ENCODE assay signal across 22 cellular contexts in the genomic region with DNA sequence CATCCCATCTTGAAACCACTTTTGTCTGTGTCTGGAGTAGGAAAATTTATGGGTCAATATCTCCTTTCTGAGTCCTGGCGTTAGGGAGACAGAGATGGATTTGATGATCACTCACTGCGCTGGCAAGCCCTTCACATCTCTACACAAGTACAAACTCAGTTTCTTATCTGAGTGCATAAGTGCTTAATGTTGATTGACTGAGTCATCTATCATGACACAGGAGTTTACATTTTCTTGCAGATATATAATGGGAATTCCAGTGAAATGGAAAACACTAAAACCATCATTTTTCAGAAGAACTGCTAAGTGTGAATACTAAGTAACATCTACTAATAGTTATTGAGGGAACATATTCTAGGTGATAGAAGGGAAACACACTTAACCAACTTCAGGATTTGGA.
DNase-seq lines count a peak whose midpoint lies in the region; ATAC-seq and TF ChIP-seq lines count a peak whose summit lies in the region.
"Had no signal": no experiment of that assay in that cellular context is flagged by ENCODE, and none has a peak within 500 bp of the region (broad histone marks: within the 10 kb centered on the region; RNA-seq: fewer than 3 reads in every experiment).

No MANE protein-coding gene starts in this region.

- peaks cover 17% of the 10 kb centered on the region for H3K9me3 Mint-ChIP-seq in stimulated activated effector memory CD8-positive, alpha-beta T cell treated with anti-CD3 and anti-CD28 coated beads, Interleukin-12 subunit alpha, Interleukin-12 subunit beta, amount 100 ng/mL, for 72 hours
- H3K9me3 Mint-ChIP-seq: CD4-positive, alpha-beta T cell had no signal

- H3K27me3 ChIP-seq in neural cell (ENCODE audit: insufficient read depth, low read depth, low read length) (no peaks in the 10 kb centered on the region), Karpas-422 (ENCODE audit: low read length) (no peaks in the 10 kb centered on the region)
- H3K27me3 ChIP-seq: BLaER1 treated with 17β-estradiol and CSF1 and Interleukin-3, amounts not matched to agents 10 nM and 100 nM had no signal

- no peak overlapping the region for H3K27ac Mint-ChIP-seq in stimulated activated effector memory CD8-positive, alpha-beta T cell treated with anti-CD3 and anti-CD28 coated beads, Interleukin-12 subunit alpha, Interleukin-12 subunit beta, amount 100 ng/mL, for 72 hours
- H3K27ac Mint-ChIP-seq: B cell; CD4-positive, alpha-beta T cell; CD8-positive, alpha-beta T cell had no signal

- no peak overlapping the region for H3K4me2 ChIP-seq in neural cell (ENCODE audit: low read length)
- H3K4me2 ChIP-seq in Karpas-422 (ENCODE audit: low read depth, low read length, poor library complexity, severe bottlenecking), result no peak overlapping the region
- H3K4me2 ChIP-seq: A549; BLaER1 treated with 17β-estradiol and CSF1 and Interleukin-3, amounts not matched to agents 10 nM and 100 nM had no signal

- H3K36me3 ChIP-seq in neural cell (ENCODE audit: insufficient read depth, low read length) (no peaks in the 10 kb centered on the region), Karpas-422 (ENCODE audit: insufficient read depth, low read length) (no peaks in the 10 kb centered on the region)
- H3K36me3 ChIP-seq: BLaER1 treated with 17β-estradiol and CSF1 and Interleukin-3, amounts not matched to agents 10 nM and 100 nM had no signal

- H3K36me3 Mint-ChIP-seq in stimulated activated effector memory CD8-positive, alpha-beta T cell treated with anti-CD3 and anti-CD28 coated beads, Interleukin-12 subunit alpha, Interleukin-12 subunit beta, amount 100 ng/mL, for 72 hours, result no peaks in the 10 kb centered on the region
- H3K36me3 Mint-ChIP-seq: CD8-positive, alpha-beta T cell had no signal

- ATAC-seq in stimulated activated effector memory CD8-positive, alpha-beta T cell treated with anti-CD3 and anti-CD28 coated beads, Interleukin-12 subunit alpha, Interleukin-12 subunit beta, amount 100 ng/mL, for 72 hours, result no peak
- no peak for ATAC-seq in GM21825 (IDR thresholded peaks at IDR 0.05; ENCODE audit: unreplicated experiment)
- ATAC-seq: A549; CD8-positive, alpha-beta T cell; GM12878 had no signal

- DNase-seq in DMS53 (lab: John Stamatoyannopoulos, UW) (peak; percentile 21), DMS53 treated with DMSO at 0.1 percent for 48 hours (lab: John Stamatoyannopoulos, UW; ENCODE audit: unreplicated experiment) (no peak), epithelial cell of esophagus (ENCODE audit: low read depth) (peak; percentile 0), Karpas-422 (no peak)
- DNase-seq in stimulated activated effector memory CD8-positive, alpha-beta T cell treated with anti-CD3 and anti-CD28 coated beads, Interleukin-12 subunit alpha, Interleukin-12 subunit beta, amount 100 ng/mL, for 72 hours (ENCODE audit: low spot score in 2 of 2), result no peak
- DNase-seq: AML-193; CD4-positive, alpha-beta T cell; CD8-positive, alpha-beta T cell; DMS 273 treated with DMSO at 0.1 percent for 48 hours; DMS153; DMS79; DND-41; EL; GDM1 had no signal

- H3K9ac ChIP-seq in neural cell (ENCODE audit: low read length), result no peak overlapping the region
- H3K9ac ChIP-seq in Karpas-422 (ENCODE audit: low read length), result no peak overlapping the region
- H3K9ac ChIP-seq: BLaER1 treated with 17β-estradiol and CSF1 and Interleukin-3, amounts not matched to agents 10 nM and 100 nM had no signal

- H3F3A ChIP-seq in neural cell (ENCODE audit: insufficient read depth, low read length, poor library complexity, severe bottlenecking), result no peaks in the 10 kb centered on the region

- no peaks in the 10 kb centered on the region for H3K9me3 ChIP-seq in neural cell (ENCODE audit: low read length)
- peaks cover 39% of the 10 kb centered on the region for H3K9me3 ChIP-seq in Karpas-422 (ENCODE audit: low read length)
- H3K9me3 ChIP-seq: A549; BLaER1 treated with 17β-estradiol and CSF1 and Interleukin-3, amounts not matched to agents 10 nM and 100 nM had no signal

- H3K79me2 ChIP-seq in neural cell (replicated peaks; ENCODE audit: insufficient read depth, low read length) (no peaks in the 10 kb centered on the region), Karpas-422 (ENCODE audit: low read length) (no peaks in the 10 kb centered on the region)

- no peaks in the 10 kb centered on the region for H3K4me1 Mint-ChIP-seq in stimulated activated effector memory CD8-positive, alpha-beta T cell treated with anti-CD3 and anti-CD28 coated beads, Interleukin-12 subunit alpha, Interleukin-12 subunit beta, amount 100 ng/mL, for 72 hours
- H3K4me1 Mint-ChIP-seq: B cell had no signal

- H3K4me3 ChIP-seq in epithelial cell of esophagus (ENCODE audit: low read length) (no peak overlapping the region), neural cell (ENCODE audit: low read length) (no peak overlapping the region), Karpas-422 (ENCODE audit: low read length) (no peak overlapping the region)
- H3K4me3 ChIP-seq: A549; BLaER1 treated with 17β-estradiol and CSF1 and Interleukin-3, amounts not matched to agents 10 nM and 100 nM; GM12878 had no signal

- peak; percentile 72 for TF ChIP-seq EP300 in neural cell (conservative IDR thresholded peaks at IDR 0.05; ENCODE audit: poor library complexity, severe bottlenecking)

- TF ChIP-seq CTCF in epithelial cell of esophagus (IDR thresholded peaks at IDR 0.05; ENCODE audit: insufficient read depth, low read depth, low read length, missing control alignments) (no peak), neural cell (IDR thresholded peaks at IDR 0.05; ENCODE audit: poor library complexity, severe bottlenecking) (no peak)

- H4K20me1 ChIP-seq in neural cell (ENCODE audit: insufficient read depth) (no peaks in the 10 kb centered on the region), Karpas-422 (ENCODE audit: insufficient read depth, low read depth, low read length) (no peaks in the 10 kb centered on the region)
- H4K20me1 ChIP-seq: BLaER1 treated with 17β-estradiol and CSF1 and Interleukin-3, amounts not matched to agents 10 nM and 100 nM had no signal

- no peak overlapping the region for H3K27ac ChIP-seq in neural cell (ENCODE audit: low read length)
- H3K27ac ChIP-seq in Karpas-422 (ENCODE audit: low read length), result no peak overlapping the region
- H3K27ac ChIP-seq: 22Rv1; A549; BLaER1 treated with 17β-estradiol and CSF1 and Interleukin-3, amounts not matched to agents 10 nM and 100 nM; C4-2B had no signal

- no peaks in the 10 kb centered on the region for H3K4me1 ChIP-seq in Karpas-422 (ENCODE audit: low read length)
- H3K4me1 ChIP-seq: A549; BLaER1 treated with 17β-estradiol and CSF1 and Interleukin-3, amounts not matched to agents 10 nM and 100 nM had no signal

- H3K9me2 ChIP-seq in neural cell (ENCODE audit: insufficient read depth, low read length) (no peaks in the 10 kb centered on the region), Karpas-422 (replicated peaks; ENCODE audit: insufficient read depth, low read length) (no peaks in the 10 kb centered on the region)

- H2AFZ ChIP-seq in neural cell (ENCODE audit: low read depth, low read length), result no peak overlapping the region
- no peak overlapping the region for H2AFZ ChIP-seq in Karpas-422 (ENCODE audit: low read length)

- no peak for TF ChIP-seq RAD21 in neural cell (conservative IDR thresholded peaks at IDR 0.05)

- no peak overlapping the region for H3K4me3 Mint-ChIP-seq in stimulated activated effector memory CD8-positive, alpha-beta T cell treated with anti-CD3 and anti-CD28 coated beads, Interleukin-12 subunit alpha, Interleukin-12 subunit beta, amount 100 ng/mL, for 72 hours
- H3K4me3 Mint-ChIP-seq: B cell; CD4-positive, alpha-beta T cell; CD8-positive, alpha-beta T cell had no signal

TF ChIP-seq in neural cell, 6 proteins besides CTCF, POLR2A, EP300 and RAD21:
- TF ChIP-seq MXI1 (conservative IDR thresholded peaks at IDR 0.05; ENCODE audit: poor library complexity, severe bottlenecking) (no peak), TAF1 (IDR thresholded peaks at IDR 0.05; ENCODE audit: low read depth) (no peak), SMC3 (conservative IDR thresholded peaks at IDR 0.05; ENCODE audit: poor library complexity) (no peak), POLR2AphosphoS5 (IDR thresholded peaks at IDR 0.05) (peak; percentile 25), EZH2 (IDR thresholded peaks at IDR 0.05; ENCODE audit: borderline replicate concordance, insufficient read depth, low read length, poor library complexity, severe bottlenecking) (no peak)
- TF ChIP-seq, protein P1, sequence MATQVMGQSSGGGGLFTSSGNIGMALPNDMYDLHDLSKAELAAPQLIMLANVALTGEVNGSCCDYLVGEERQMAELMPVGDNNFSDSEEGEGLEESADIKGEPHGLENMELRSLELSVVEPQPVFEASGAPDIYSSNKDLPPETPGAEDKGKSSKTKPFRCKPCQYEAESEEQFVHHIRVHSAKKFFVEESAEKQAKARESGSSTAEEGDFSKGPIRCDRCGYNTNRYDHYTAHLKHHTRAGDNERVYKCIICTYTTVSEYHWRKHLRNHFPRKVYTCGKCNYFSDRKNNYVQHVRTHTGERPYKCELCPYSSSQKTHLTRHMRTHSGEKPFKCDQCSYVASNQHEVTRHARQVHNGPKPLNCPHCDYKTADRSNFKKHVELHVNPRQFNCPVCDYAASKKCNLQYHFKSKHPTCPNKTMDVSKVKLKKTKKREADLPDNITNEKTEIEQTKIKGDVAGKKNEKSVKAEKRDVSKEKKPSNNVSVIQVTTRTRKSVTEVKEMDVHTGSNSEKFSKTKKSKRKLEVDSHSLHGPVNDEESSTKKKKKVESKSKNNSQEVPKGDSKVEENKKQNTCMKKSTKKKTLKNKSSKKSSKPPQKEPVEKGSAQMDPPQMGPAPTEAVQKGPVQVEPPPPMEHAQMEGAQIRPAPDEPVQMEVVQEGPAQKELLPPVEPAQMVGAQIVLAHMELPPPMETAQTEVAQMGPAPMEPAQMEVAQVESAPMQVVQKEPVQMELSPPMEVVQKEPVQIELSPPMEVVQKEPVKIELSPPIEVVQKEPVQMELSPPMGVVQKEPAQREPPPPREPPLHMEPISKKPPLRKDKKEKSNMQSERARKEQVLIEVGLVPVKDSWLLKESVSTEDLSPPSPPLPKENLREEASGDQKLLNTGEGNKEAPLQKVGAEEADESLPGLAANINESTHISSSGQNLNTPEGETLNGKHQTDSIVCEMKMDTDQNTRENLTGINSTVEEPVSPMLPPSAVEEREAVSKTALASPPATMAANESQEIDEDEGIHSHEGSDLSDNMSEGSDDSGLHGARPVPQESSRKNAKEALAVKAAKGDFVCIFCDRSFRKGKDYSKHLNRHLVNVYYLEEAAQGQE (IDR thresholded peaks at IDR 0.05; ENCODE audit: borderline replicate concordance), result peak; percentile 61

Comparison
In these comparisons a context has a peak if more than half of its experiments do, and no peak if none do; other contexts are left out.
1. DNase-seq: peak in DMS53 (single experiment) and epithelial cell of esophagus (single experiment); none in DMS53 treated with DMSO at 0.1 percent for 48 hours (single experiment), stimulated activated effector memory CD8-positive, alpha-beta T cell treated with anti-CD3 and anti-CD28 coated beads, Interleukin-12 subunit alpha, Interleukin-12 subunit beta, amount 100 ng/mL, for 72 hours (0 of 2) and Karpas-422 (single experiment).